8 cellular contexts compared by ENCODE assay signal in genomic region chr4:25861951-25862410, GRCh38. TPM values are rescaled to one million over a fixed set of nuclear protein-coding genes. Genes with fewer than 3 reads are reported as not detected.
DNase-seq lines count a peak whose midpoint lies in the region; ATAC-seq and TF ChIP-seq lines count a peak whose summit lies in the region.

No MANE protein-coding gene starts in this region.

- TF ChIP-seq CTCF in MCF 10A (IDR thresholded peaks at IDR 0.05; ENCODE audit: unreplicated experiment) (no peak), left lung (IDR thresholded peaks at IDR 0.05) (no peak), stomach (IDR thresholded peaks at IDR 0.05) (no peak)

- POLR2A ChIA-PET in MCF 10A (lab: Yijun Ruan, JAX) = interaction anchor here (0.6 to 1.9 kb wide), 6 partner anchors 8 to 161 kb away, joined by 3 to 20 read pairs (median 3); partner anchors contain the start of gene SMIM20

- peak overlapping the region; percentile 85 to 93 for H3K27ac ChIP-seq in left lung
- peak overlapping the region; percentile 92 to 98 (median 96) for H3K27ac ChIP-seq in stomach

- peak overlapping the region; percentile 91 for H3K27ac Mint-ChIP-seq in MCF 10A (ENCODE audit: low read depth, unreplicated experiment)

- no TSS peak for BruUV-seq in MCF 10A (replicated peaks; lab: Mats Ljungman, UMichigan)

- H3K4me3 ChIP-seq in left lung (peak overlapping the region; percentile 67 to 77), stomach (peak overlapping the region; percentile 68 to 82 (median 80))

- in situ Hi-C loops in SK-MEL-5 (cut with HindIII; ENCODE audit: low pct_unique_long_range_greater_than_20kb, low sequenced_read_pairs) = no loop called here

- no peaks in the 10 kb centered on the region for H3K27me3 Mint-ChIP-seq in MCF 10A (ENCODE audit: insufficient read depth, unreplicated experiment)

- TF ChIP-seq EP300 in stomach (IDR thresholded peaks at IDR 0.05) = no peak

- 0 to 2% (median 1%) methylated on average over 25 to 32 of the region's 32 CpGs for WGBS in stomach, 5 donors

- CTCF ChIA-PET in MCF 10A (lab: Yijun Ruan, JAX) = interaction anchor here (0.7 kb wide), 1 partner anchor 975 kb away, joined by 3 read pairs; no protein-coding TSS in a partner anchor

- peaks cover 0 to 7% of the 10 kb centered on the region in 2 donors for H3K27me3 ChIP-seq in left lung
- no peaks in the 10 kb centered on the region for H3K27me3 ChIP-seq in stomach

- H3K36me3 ChIP-seq in left lung = no peaks in the 10 kb centered on the region
- H3K36me3 ChIP-seq in stomach = no peaks in the 10 kb centered on the region

- H3K9me3 Mint-ChIP-seq in MCF 10A (ENCODE audit: unreplicated experiment) = no peaks in the 10 kb centered on the region

- ATAC-seq in HG02759 (IDR thresholded peaks at IDR 0.05; ENCODE audit: unreplicated experiment) (peak; percentile 18), left lung (peak; percentile 15)

- peak overlapping the region; percentile 96 for H3K4me3 Mint-ChIP-seq in MCF 10A (ENCODE audit: unreplicated experiment)

- H3K9me3 ChIP-seq in left lung (no peaks in the 10 kb centered on the region), stomach (no peaks in the 10 kb centered on the region)

- no peak for TF ChIP-seq POLR2A in stomach (IDR thresholded peaks at IDR 0.05)

- H3K4me1 ChIP-seq in left lung (peaks cover 0 to 54% of the 10 kb centered on the region in 2 donors), stomach (peaks cover 25 to 73% (median 65%) of the 10 kb centered on the region in 4 donors)

- intact Hi-C loops in MCF 10A (cut with micrococcal nuclease) = no loop called here
- intact Hi-C loops in left lung (cut with DNase I) = no loop called here
- intact Hi-C loops in stomach (cut with DNase I; ENCODE audit: low total_unique reads) = no loop called here

- no peaks in the 10 kb centered on the region for H3K36me3 Mint-ChIP-seq in MCF 10A (ENCODE audit: insufficient read depth, unreplicated experiment)

- peaks cover 24% of the 10 kb centered on the region for H3K4me1 Mint-ChIP-seq in MCF 10A (ENCODE audit: insufficient read depth, unreplicated experiment)

- DNase-seq in DMS 273 (lab: John Stamatoyannopoulos, UW; ENCODE audit: unreplicated experiment) (peak; percentile 40), DMS 273 treated with DMSO at 0.1 percent for 48 hours (lab: John Stamatoyannopoulos, UW) (no peak), SK-MEL-5 (ENCODE audit: low read depth, low spot score) (peak; percentile 30), MCF 10A (ENCODE audit: unreplicated experiment) (peak; percentile 57), left lung (peak in 1 of 2 donors; percentile 38), stomach (no peak), NCI-H128 (lab: John Stamatoyannopoulos, UW; ENCODE audit: unreplicated experiment) (no peak)

RNA-seq across cellular contexts. Expression of gene SEL1L3, which starts 0.8 kb away (rescaled TPM):
- 70.0 and 74.7 TPM in 2 replicates for total RNA-seq in SK-MEL-5 (2014; rRNA removed; shearing (Covaris generic))
- polyA plus RNA-seq in SK-MEL-5 (2015; cell fraction: cytosol; rRNA removed) = 78.2 and 120 TPM in 2 replicates
- 65.2 and 69.3 TPM in 2 replicates for polyA plus RNA-seq in SK-MEL-5 (2015; cell fraction: nucleus; rRNA removed)
- total RNA-seq in MCF 10A (2022) (28.1 and 49.4 TPM in 2 replicates), left lung (100 to 1,000 TPM in 1 of 2 donors, 10 to 100 TPM in 1; 88.1 to 121 TPM), stomach (100 to 1,000 TPM in 3 of 5 donors, 10 to 100 TPM in 1, 1 to 10 TPM in 1; 4.1 to 173 (median 113) TPM)
- 10 to 100 TPM; 16.6 to 48.1 (median 21.5) TPM for polyA plus RNA-seq in stomach

RNA-seq across cellular contexts. Expression of gene SMIM20, which starts 52.0 kb away (rescaled TPM):
- total RNA-seq in SK-MEL-5 (2014; rRNA removed; shearing (Covaris generic)) = 50.4 and 64.8 TPM in 2 replicates
- 27.6 and 31.2 TPM in 2 replicates for polyA plus RNA-seq in SK-MEL-5 (2015; cell fraction: cytosol; rRNA removed)
- 13.0 and 25.2 TPM in 2 replicates for polyA plus RNA-seq in SK-MEL-5 (2015; cell fraction: nucleus; rRNA removed)
- total RNA-seq in MCF 10A (2022) (38.2 and 45.1 TPM in 2 replicates), left lung (10 to 100 TPM; 20.1 to 28.4 TPM), stomach (10 to 100 TPM in 4 of 5 donors, not detected in 1; 19.4 to 85.3 (median 36.8) TPM)
- polyA plus RNA-seq in stomach = 10 to 100 TPM; 43.8 to 85.1 (median 60.3) TPM

Comparison
In these comparisons a context has a peak if more than half of its experiments do, and no peak if none do; other contexts are left out.
1. DNase-seq: peak in DMS 273 (single experiment), SK-MEL-5 (single experiment) and MCF 10A (single experiment); none in DMS 273 treated with DMSO at 0.1 percent for 48 hours (single experiment), stomach (single experiment) and NCI-H128 (single experiment).